Comparison of ENCODE assay signal across 11 cellular contexts in genomic region chr3:143536817-143537535, GRCh38.
DNase-seq lines count a peak whose midpoint lies in the region; ATAC-seq and TF ChIP-seq lines count a peak whose summit lies in the region.
"Had no signal": no experiment of that assay in that cellular context is flagged by ENCODE, and none has a peak within 500 bp of the region (broad histone marks: within the 10 kb centered on the region; RNA-seq: fewer than 3 reads in every experiment).

No MANE protein-coding gene starts in this region.

- no peaks in the 10 kb centered on the region for H3K36me3 ChIP-seq in MG63
- H3K36me3 ChIP-seq: uterus had no signal

- no peaks in the 10 kb centered on the region for H3K9me3 Mint-ChIP-seq in osteocyte (ENCODE audit: unreplicated experiment)

- H3K36me3 Mint-ChIP-seq in osteocyte (ENCODE audit: unreplicated experiment) = no peaks in the 10 kb centered on the region

- no peaks in the 10 kb centered on the region for H3K27me3 Mint-ChIP-seq in osteocyte (ENCODE audit: unreplicated experiment)
- H3K27me3 Mint-ChIP-seq: activated naive CD8-positive, alpha-beta T cell had no signal

- no peaks in the 10 kb centered on the region for H3K9me3 ChIP-seq in MG63
- H3K9me3 ChIP-seq: uterus had no signal

- ATAC-seq in GM21447 (IDR thresholded peaks at IDR 0.05; ENCODE audit: unreplicated experiment) = no peak

- DNase-seq in GM03348 (ENCODE audit: low spot score) = peak; percentile 74
- peak; percentile 73 for DNase-seq in MG63
- no peak for DNase-seq in coronary artery (ENCODE audit: low spot score)
- no peak for DNase-seq in osteocyte (ENCODE audit: extremely low spot score, unreplicated experiment)
- DNase-seq in stimulated activated CD4-positive, alpha-beta T cell treated with anti-CD3 and anti-CD28 coated beads, Interleukin-4, amount 100 ng/mL, for 24 hours = no peak
- DNase-seq in NCI-H510A treated with DMSO at 0.1 percent for 48 hours (lab: John Stamatoyannopoulos, UW) = no peak
- no peak for DNase-seq in NCI-H748 treated with DMSO at 0.1 percent for 48 hours (lab: John Stamatoyannopoulos, UW)
- DNase-seq: activated CD4-positive, alpha-beta T cell treated with anti-CD3 and anti-CD28 coated beads for 1 hour had no signal

- H3K27ac ChIP-seq in coronary artery = peak overlapping the region in 1 of 2 donors; percentile 57

- H3K4me3 ChIP-seq in MG63 = no peak overlapping the region
- peak overlapping the region; percentile 7 for H3K4me3 ChIP-seq in coronary artery
- H3K4me3 ChIP-seq: uterus had no signal

- no peak for TF ChIP-seq CTCF in coronary artery (IDR thresholded peaks at IDR 0.05)
- no peak for TF ChIP-seq CTCF in osteocyte (IDR thresholded peaks at IDR 0.05)

- peaks cover 52% of the 10 kb centered on the region for H3K4me1 Mint-ChIP-seq in osteocyte (ENCODE audit: unreplicated experiment)

- no peak overlapping the region for H3K4me3 Mint-ChIP-seq in osteocyte (ENCODE audit: unreplicated experiment)
- H3K4me3 Mint-ChIP-seq: activated naive CD8-positive, alpha-beta T cell had no signal

- peak overlapping the region; percentile 83 for H3K27ac Mint-ChIP-seq in osteocyte (ENCODE audit: unreplicated experiment)
- H3K27ac Mint-ChIP-seq: activated naive CD8-positive, alpha-beta T cell had no signal

- H3K27me3 ChIP-seq in MG63 = no peaks in the 10 kb centered on the region
- H3K27me3 ChIP-seq: uterus had no signal

Comparison
In these comparisons a context has a peak if more than half of its experiments do, and no peak if none do; other contexts are left out.
1. DNase-seq: peak in GM03348 (single experiment) and MG63 (single experiment); none in coronary artery (single experiment), osteocyte (single experiment), stimulated activated CD4-positive, alpha-beta T cell treated with anti-CD3 and anti-CD28 coated beads, Interleukin-4, amount 100 ng/mL, for 24 hours (single experiment), NCI-H510A treated with DMSO at 0.1 percent for 48 hours (single experiment) and NCI-H748 treated with DMSO at 0.1 percent for 48 hours (single experiment).